2 cellular contexts compared by ENCODE assay signal in the genomic region with DNA sequence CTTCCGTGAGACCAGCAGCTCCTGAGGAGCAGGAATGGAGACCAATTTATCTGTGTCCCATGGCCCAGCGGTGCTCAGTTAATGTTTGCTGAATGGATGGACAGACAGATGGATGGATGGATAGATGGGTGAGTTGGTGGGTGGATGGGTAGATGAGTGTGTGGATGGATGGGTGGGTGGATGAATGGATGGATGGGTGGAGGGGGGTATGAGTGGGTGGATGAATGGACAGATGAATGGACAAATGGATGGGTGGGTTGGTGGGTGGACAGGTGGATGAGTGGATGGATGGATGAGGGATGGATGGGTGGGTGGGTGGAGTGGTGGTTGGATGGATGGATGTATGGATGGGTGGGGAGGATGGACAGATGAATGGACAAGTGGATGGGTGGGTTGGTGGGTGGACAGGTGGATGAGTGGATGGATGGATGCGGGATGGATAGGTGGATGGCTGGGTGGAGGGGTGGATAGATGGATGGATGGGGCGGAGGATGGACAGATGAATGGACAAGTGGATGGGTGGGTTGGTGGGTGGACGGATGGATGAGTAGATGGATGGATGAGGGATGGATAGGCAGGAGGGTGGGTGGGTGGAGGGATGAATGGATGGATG.
TF ChIP-seq lines count a peak whose summit lies in the region.

No MANE protein-coding gene starts in this region.

TF ChIP-seq in SK-N-SH, 30 proteins besides CTCF, POLR2A, EP300 and RAD21 (continued from another document):
- TF ChIP-seq CHD2 (IDR thresholded peaks at IDR 0.05; ENCODE audit: low read length, partially characterized antibody): no peak
- no peak for TF ChIP-seq MEF2A (IDR thresholded peaks at IDR 0.05; ENCODE audit: borderline replicate concordance, low read depth)
- TF ChIP-seq TCF12 (IDR thresholded peaks at IDR 0.05): no peak
- TF ChIP-seq SMC3 (IDR thresholded peaks at IDR 0.05; ENCODE audit: low read depth, low read length): no peak
- no peak for TF ChIP-seq YY1 (IDR thresholded peaks at IDR 0.05; ENCODE audit: low read depth)
- TF ChIP-seq GATA2 (CRISPR knock-in tag; IDR thresholded peaks at IDR 0.05): no peak
- TF ChIP-seq RCOR1 (IDR thresholded peaks at IDR 0.05; ENCODE audit: low read length): no peak
- TF ChIP-seq FOXJ3 (CRISPR knock-in tag; IDR thresholded peaks at IDR 0.05): no peak
- TF ChIP-seq MXI1 (IDR thresholded peaks at IDR 0.05; ENCODE audit: low read depth, low read length): no peak
- TF ChIP-seq RXRA (IDR thresholded peaks at IDR 0.05; ENCODE audit: borderline replicate concordance, low read depth): no peak
- TF ChIP-seq RFX5 (IDR thresholded peaks at IDR 0.05; ENCODE audit: low read length): no peak
- no peak for TF ChIP-seq NFIC (IDR thresholded peaks at IDR 0.05; ENCODE audit: borderline replicate concordance)
- TF ChIP-seq, protein P1, sequence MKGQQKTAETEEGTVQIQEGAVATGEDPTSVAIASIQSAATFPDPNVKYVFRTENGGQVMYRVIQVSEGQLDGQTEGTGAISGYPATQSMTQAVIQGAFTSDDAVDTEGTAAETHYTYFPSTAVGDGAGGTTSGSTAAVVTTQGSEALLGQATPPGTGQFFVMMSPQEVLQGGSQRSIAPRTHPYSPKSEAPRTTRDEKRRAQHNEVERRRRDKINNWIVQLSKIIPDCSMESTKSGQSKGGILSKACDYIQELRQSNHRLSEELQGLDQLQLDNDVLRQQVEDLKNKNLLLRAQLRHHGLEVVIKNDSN (IDR thresholded peaks at IDR 0.05; ENCODE audit: borderline replicate concordance, low read depth): no peak
- TF ChIP-seq, protein P2, sequence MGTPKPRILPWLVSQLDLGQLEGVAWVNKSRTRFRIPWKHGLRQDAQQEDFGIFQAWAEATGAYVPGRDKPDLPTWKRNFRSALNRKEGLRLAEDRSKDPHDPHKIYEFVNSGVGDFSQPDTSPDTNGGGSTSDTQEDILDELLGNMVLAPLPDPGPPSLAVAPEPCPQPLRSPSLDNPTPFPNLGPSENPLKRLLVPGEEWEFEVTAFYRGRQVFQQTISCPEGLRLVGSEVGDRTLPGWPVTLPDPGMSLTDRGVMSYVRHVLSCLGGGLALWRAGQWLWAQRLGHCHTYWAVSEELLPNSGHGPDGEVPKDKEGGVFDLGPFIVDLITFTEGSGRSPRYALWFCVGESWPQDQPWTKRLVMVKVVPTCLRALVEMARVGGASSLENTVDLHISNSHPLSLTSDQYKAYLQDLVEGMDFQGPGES (IDR thresholded peaks at IDR 0.05; ENCODE audit: low read depth, low read length): no peak
- TF ChIP-seq, protein P3, sequence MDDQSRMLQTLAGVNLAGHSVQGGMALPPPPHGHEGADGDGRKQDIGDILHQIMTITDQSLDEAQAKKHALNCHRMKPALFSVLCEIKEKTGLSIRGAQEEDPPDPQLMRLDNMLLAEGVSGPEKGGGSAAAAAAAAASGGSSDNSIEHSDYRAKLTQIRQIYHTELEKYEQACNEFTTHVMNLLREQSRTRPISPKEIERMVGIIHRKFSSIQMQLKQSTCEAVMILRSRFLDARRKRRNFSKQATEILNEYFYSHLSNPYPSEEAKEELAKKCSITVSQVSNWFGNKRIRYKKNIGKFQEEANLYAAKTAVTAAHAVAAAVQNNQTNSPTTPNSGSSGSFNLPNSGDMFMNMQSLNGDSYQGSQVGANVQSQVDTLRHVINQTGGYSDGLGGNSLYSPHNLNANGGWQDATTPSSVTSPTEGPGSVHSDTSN (IDR thresholded peaks at IDR 0.05): no peak
- TF ChIP-seq, protein P4, sequence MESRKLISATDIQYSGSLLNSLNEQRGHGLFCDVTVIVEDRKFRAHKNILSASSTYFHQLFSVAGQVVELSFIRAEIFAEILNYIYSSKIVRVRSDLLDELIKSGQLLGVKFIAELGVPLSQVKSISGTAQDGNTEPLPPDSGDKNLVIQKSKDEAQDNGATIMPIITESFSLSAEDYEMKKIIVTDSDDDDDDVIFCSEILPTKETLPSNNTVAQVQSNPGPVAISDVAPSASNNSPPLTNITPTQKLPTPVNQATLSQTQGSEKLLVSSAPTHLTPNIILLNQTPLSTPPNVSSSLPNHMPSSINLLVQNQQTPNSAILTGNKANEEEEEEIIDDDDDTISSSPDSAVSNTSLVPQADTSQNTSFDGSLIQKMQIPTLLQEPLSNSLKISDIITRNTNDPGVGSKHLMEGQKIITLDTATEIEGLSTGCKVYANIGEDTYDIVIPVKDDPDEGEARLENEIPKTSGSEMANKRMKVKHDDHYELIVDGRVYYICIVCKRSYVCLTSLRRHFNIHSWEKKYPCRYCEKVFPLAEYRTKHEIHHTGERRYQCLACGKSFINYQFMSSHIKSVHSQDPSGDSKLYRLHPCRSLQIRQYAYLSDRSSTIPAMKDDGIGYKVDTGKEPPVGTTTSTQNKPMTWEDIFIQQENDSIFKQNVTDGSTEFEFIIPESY (IDR thresholded peaks at IDR 0.05; ENCODE audit: borderline replicate concordance, low read depth): no peak
- TF ChIP-seq POLR2AphosphoS5 (IDR thresholded peaks at IDR 0.05; ENCODE audit: low read depth, low read length): no peak

TF ChIP-seq in SK-N-SH treated with all-trans-retinoic acid at 6 μM for 48 hours, 23 proteins besides CTCF, POLR2A, EP300 and RAD21 (continued from another document):
- TF ChIP-seq, protein P5, sequence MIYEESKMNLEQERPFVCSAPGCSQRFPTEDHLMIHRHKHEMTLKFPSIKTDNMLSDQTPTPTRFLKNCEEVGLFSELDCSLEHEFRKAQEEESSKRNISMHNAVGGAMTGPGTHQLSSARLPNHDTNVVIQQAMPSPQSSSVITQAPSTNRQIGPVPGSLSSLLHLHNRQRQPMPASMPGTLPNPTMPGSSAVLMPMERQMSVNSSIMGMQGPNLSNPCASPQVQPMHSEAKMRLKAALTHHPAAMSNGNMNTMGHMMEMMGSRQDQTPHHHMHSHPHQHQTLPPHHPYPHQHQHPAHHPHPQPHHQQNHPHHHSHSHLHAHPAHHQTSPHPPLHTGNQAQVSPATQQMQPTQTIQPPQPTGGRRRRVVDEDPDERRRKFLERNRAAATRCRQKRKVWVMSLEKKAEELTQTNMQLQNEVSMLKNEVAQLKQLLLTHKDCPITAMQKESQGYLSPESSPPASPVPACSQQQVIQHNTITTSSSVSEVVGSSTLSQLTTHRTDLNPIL (CRISPR knock-in tag; IDR thresholded peaks at IDR 0.05; ENCODE audit: low read depth): no peak
- TF ChIP-seq ZC3H10 (CRISPR knock-in tag; IDR thresholded peaks at IDR 0.05) (no peak), ZNF565 (CRISPR knock-in tag; conservative IDR thresholded peaks at IDR 0.05; ENCODE audit: low read depth) (no peak), PPARA (CRISPR knock-in tag; IDR thresholded peaks at IDR 0.05; ENCODE audit: borderline replicate concordance) (no peak), ZNF70 (CRISPR knock-in tag; IDR thresholded peaks at IDR 0.05) (no peak), ZFP3 (CRISPR knock-in tag; IDR thresholded peaks at IDR 0.05) (no peak)
- TF ChIP-seq, protein P6, sequence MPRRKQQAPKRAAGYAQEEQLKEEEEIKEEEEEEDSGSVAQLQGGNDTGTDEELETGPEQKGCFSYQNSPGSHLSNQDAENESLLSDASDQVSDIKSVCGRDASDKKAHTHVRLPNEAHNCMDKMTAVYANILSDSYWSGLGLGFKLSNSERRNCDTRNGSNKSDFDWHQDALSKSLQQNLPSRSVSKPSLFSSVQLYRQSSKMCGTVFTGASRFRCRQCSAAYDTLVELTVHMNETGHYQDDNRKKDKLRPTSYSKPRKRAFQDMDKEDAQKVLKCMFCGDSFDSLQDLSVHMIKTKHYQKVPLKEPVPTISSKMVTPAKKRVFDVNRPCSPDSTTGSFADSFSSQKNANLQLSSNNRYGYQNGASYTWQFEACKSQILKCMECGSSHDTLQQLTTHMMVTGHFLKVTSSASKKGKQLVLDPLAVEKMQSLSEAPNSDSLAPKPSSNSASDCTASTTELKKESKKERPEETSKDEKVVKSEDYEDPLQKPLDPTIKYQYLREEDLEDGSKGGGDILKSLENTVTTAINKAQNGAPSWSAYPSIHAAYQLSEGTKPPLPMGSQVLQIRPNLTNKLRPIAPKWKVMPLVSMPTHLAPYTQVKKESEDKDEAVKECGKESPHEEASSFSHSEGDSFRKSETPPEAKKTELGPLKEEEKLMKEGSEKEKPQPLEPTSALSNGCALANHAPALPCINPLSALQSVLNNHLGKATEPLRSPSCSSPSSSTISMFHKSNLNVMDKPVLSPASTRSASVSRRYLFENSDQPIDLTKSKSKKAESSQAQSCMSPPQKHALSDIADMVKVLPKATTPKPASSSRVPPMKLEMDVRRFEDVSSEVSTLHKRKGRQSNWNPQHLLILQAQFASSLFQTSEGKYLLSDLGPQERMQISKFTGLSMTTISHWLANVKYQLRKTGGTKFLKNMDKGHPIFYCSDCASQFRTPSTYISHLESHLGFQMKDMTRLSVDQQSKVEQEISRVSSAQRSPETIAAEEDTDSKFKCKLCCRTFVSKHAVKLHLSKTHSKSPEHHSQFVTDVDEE (CRISPR knock-in tag; IDR thresholded peaks at IDR 0.05): no peak
- TF ChIP-seq, protein P7, sequence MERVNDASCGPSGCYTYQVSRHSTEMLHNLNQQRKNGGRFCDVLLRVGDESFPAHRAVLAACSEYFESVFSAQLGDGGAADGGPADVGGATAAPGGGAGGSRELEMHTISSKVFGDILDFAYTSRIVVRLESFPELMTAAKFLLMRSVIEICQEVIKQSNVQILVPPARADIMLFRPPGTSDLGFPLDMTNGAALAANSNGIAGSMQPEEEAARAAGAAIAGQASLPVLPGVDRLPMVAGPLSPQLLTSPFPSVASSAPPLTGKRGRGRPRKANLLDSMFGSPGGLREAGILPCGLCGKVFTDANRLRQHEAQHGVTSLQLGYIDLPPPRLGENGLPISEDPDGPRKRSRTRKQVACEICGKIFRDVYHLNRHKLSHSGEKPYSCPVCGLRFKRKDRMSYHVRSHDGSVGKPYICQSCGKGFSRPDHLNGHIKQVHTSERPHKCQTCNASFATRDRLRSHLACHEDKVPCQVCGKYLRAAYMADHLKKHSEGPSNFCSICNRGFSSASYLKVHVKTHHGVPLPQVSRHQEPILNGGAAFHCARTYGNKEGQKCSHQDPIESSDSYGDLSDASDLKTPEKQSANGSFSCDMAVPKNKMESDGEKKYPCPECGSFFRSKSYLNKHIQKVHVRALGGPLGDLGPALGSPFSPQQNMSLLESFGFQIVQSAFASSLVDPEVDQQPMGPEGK (CRISPR knock-in tag; IDR thresholded peaks at IDR 0.05; ENCODE audit: borderline replicate concordance): no peak
